In the genomic region with DNA sequence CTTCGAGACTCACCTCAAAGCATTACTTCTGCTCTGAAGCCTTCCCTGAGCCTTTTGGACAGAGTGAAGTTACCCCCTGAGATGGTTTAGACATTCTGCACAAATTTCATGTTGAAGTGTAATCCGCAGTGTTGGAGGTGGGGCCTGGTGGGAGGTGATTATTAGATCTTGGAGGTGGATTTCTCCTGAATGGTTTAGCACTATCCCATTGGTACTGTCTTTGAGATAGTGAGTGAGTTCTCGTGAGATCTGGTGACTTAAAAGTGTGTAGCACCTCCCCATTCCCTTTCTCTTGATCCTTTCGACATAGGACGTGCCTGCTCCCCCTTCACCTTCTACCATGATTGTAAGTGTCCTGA, we compare ENCODE assay signal across 15 cellular contexts. TPM values are rescaled to one million over a fixed set of nuclear protein-coding genes. Genes with fewer than 3 reads are reported as not detected.
DNase-seq lines count a peak whose midpoint lies in the region; ATAC-seq and TF ChIP-seq lines count a peak whose summit lies in the region.
"Had no signal": no experiment of that assay in that cellular context is flagged by ENCODE, and none has a peak within 500 bp of the region (broad histone marks: within the 10 kb centered on the region; RNA-seq: fewer than 3 reads in every experiment).

No MANE protein-coding gene starts in this region.

- H3K36me3 Mint-ChIP-seq in T-helper 2 cell treated with Interferon-gamma antibody and Interleukin-4, amounts not matched to agents 5 μg/mL and 100 μg/mL, for 36 hours (ENCODE audit: low read depth): peaks cover 46% of the 10 kb centered on the region
- peaks cover 44% of the 10 kb centered on the region for H3K36me3 Mint-ChIP-seq in endodermal cell (ENCODE audit: low read depth)
- peaks cover 9% of the 10 kb centered on the region for H3K36me3 Mint-ChIP-seq in progenitor cell of endocrine pancreas (ENCODE audit: insufficient read depth)

- CTCF ChIA-PET in PC-9 (lab: Charles Lee): interaction anchor here (1.0 kb wide), 1 partner anchor 136 kb away, joined by 4 read pairs; no protein-coding TSS in a partner anchor

- POLR2A ChIA-PET in PC-9 (lab: Charles Lee; ENCODE audit: unreplicated experiment): no interaction called here

- H4K20me1 ChIP-seq in PC-9 (ENCODE audit: insufficient read depth): no peaks in the 10 kb centered on the region

- H3K27ac Mint-ChIP-seq in T-helper 2 cell treated with Interferon-gamma antibody and Interleukin-4, amounts not matched to agents 5 μg/mL and 100 μg/mL, for 36 hours: peak overlapping the region; percentile 24
- H3K27ac Mint-ChIP-seq in endodermal cell (peak overlapping the region; percentile 86), progenitor cell of endocrine pancreas (peak overlapping the region; percentile 58)

- ATAC-seq in HG03432 (IDR thresholded peaks at IDR 0.05; ENCODE audit: unreplicated experiment): no peak

- H3K4me3 ChIP-seq in PC-9 (no peak overlapping the region), endodermal cell (ENCODE audit: low read length) (no peak overlapping the region), MG63 (no peak overlapping the region)
- H3K4me3 ChIP-seq: heart right ventricle, left lung, thyroid gland had no signal

- peak overlapping the region; percentile 39 for H3K4me2 ChIP-seq in PC-9

- no peaks in the 10 kb centered on the region for H3K27me3 ChIP-seq in PC-9 (ENCODE audit: insufficient read depth, low read depth)
- H3K27me3 ChIP-seq in endodermal cell (ENCODE audit: control insufficient read depth, insufficient read depth, low read length, poor library complexity, severe bottlenecking): no peaks in the 10 kb centered on the region
- H3K27me3 ChIP-seq in MG63: no peaks in the 10 kb centered on the region
- H3K27me3 ChIP-seq: heart right ventricle, left lung, thyroid gland had no signal

- H3K9me3 Mint-ChIP-seq in T-helper 2 cell treated with Interferon-gamma antibody and Interleukin-4, amounts not matched to agents 5 μg/mL and 100 μg/mL, for 36 hours: no peaks in the 10 kb centered on the region
- H3K9me3 Mint-ChIP-seq in endodermal cell (no peaks in the 10 kb centered on the region), progenitor cell of endocrine pancreas (ENCODE audit: low read depth) (no peaks in the 10 kb centered on the region)
- H3K9me3 Mint-ChIP-seq: neural crest cell had no signal

- H3K9me3 ChIP-seq in PC-9 (ENCODE audit: insufficient read depth, low read depth) (no peaks in the 10 kb centered on the region), endodermal cell (ENCODE audit: control insufficient read depth, low read length) (no peaks in the 10 kb centered on the region), MG63 (no peaks in the 10 kb centered on the region)
- H3K9me3 ChIP-seq: heart right ventricle, left lung, thyroid gland had no signal

- H3K79me2 ChIP-seq in PC-9 (ENCODE audit: low read depth): peaks cover 19% of the 10 kb centered on the region

- no peak for DNase-seq in T-helper 2 cell treated with Interferon-gamma antibody and Interleukin-4, amounts not matched to agents 5 μg/mL and 100 μg/mL, for 36 hours (ENCODE audit: low spot score)
- DNase-seq in T-helper 2 cell: no peak
- DNase-seq in PC-9: no peak
- DNase-seq in endodermal cell: no peak
- DNase-seq in progenitor cell of endocrine pancreas (ENCODE audit: low spot score, unreplicated experiment): no peak
- no peak for DNase-seq in MG63
- no peak for DNase-seq in COLO668 (lab: John Stamatoyannopoulos, UW; ENCODE audit: unreplicated experiment)
- DNase-seq: 8988T, heart right ventricle, left lung, NCI-H187 treated with DMSO at 0.1 percent for 48 hours, NCI-H524 treated with DMSO at 0.1 percent for 48 hours, thyroid gland had no signal

- TF ChIP-seq CTCF in PC-9 (conservative IDR thresholded peaks at IDR 0.05) (no peak), endodermal cell (conservative IDR thresholded peaks at IDR 0.05) (no peak), progenitor cell of endocrine pancreas (IDR thresholded peaks at IDR 0.05; ENCODE audit: unreplicated experiment) (no peak)

- H3K9ac ChIP-seq in endodermal cell (ENCODE audit: extremely low read depth, low read length, poor library complexity, severe bottlenecking): no peak overlapping the region

- WGBS in endodermal cell (ENCODE audit: insufficient coverage in 1 of 2, insufficient read length in 1 of 2), 2 experiments: 81 to 83% methylated on average over 3 to 5 of the region's 5 CpGs

- no peak overlapping the region for H2AFZ ChIP-seq in PC-9

- H3K27ac ChIP-seq in PC-9 (peak overlapping the region; percentile 73), endodermal cell (ENCODE audit: low read depth, low read length) (peak overlapping the region; percentile 8)
- H3K27ac ChIP-seq: heart right ventricle had no signal

- H3K4me1 ChIP-seq in PC-9 (replicated peaks; ENCODE audit: insufficient read depth): peaks cover 23% of the 10 kb centered on the region
- H3K4me1 ChIP-seq in endodermal cell (ENCODE audit: control insufficient read depth, insufficient read depth, low read length): peaks cover 6% of the 10 kb centered on the region
- H3K4me1 ChIP-seq: heart right ventricle had no signal

- intact Hi-C loops in PC-9 (cut with micrococcal nuclease; ENCODE audit: unreplicated experiment): no loop called here

- H3K36me3 ChIP-seq in PC-9 (ENCODE audit: low read depth) (0 out of 2 replicates have a peak, but pooled peaks cover 18% of the 10 kb centered on the region), endodermal cell (ENCODE audit: control insufficient read depth, insufficient read depth, low read length) (peaks cover 20% of the 10 kb centered on the region), MG63 (no peaks in the 10 kb centered on the region)

- peaks cover 19% of the 10 kb centered on the region for H3K4me1 Mint-ChIP-seq in T-helper 2 cell treated with Interferon-gamma antibody and Interleukin-4, amounts not matched to agents 5 μg/mL and 100 μg/mL, for 36 hours (ENCODE audit: low read depth)
- H3K4me1 Mint-ChIP-seq in endodermal cell (peaks cover 15% of the 10 kb centered on the region), progenitor cell of endocrine pancreas (ENCODE audit: low read depth) (peaks cover 13% of the 10 kb centered on the region)

- no TSS peak for BruUV-seq in PC-9 (replicated peaks; lab: Mats Ljungman, UMichigan)

- no peaks in the 10 kb centered on the region for H3K9me2 ChIP-seq in PC-9 (ENCODE audit: insufficient read depth)

- H3F3A ChIP-seq in PC-9 (ENCODE audit: insufficient read depth, low read depth): peaks cover 25% of the 10 kb centered on the region

- no peak overlapping the region for H3K4me3 Mint-ChIP-seq in T-helper 2 cell treated with Interferon-gamma antibody and Interleukin-4, amounts not matched to agents 5 μg/mL and 100 μg/mL, for 36 hours
- H3K4me3 Mint-ChIP-seq in endodermal cell (no peak overlapping the region), progenitor cell of endocrine pancreas (ENCODE audit: low read depth) (no peak overlapping the region)
- H3K4me3 Mint-ChIP-seq: neural crest cell had no signal

- no peaks in the 10 kb centered on the region for H3K27me3 Mint-ChIP-seq in T-helper 2 cell treated with Interferon-gamma antibody and Interleukin-4, amounts not matched to agents 5 μg/mL and 100 μg/mL, for 36 hours (ENCODE audit: low read depth)
- no peaks in the 10 kb centered on the region for H3K27me3 Mint-ChIP-seq in endodermal cell (ENCODE audit: insufficient read depth)
- H3K27me3 Mint-ChIP-seq in progenitor cell of endocrine pancreas: no peaks in the 10 kb centered on the region

RNA-seq across cellular contexts. Expression of a gene that starts 8.8 kb away (rescaled TPM):
- total RNA-seq in PC-9 (2021) (48.7 and 60.6 TPM in 2 replicates), endodermal cell (10 to 100 TPM; 85.7 to 89.5 TPM), progenitor cell of endocrine pancreas (69.8 and 70.8 TPM in 2 replicates)
- polyA plus RNA-seq in endodermal cell (2013, experiment 1 of 2): 47.9 TPM
- polyA plus RNA-seq in endodermal cell (2013, experiment 2 of 2): 33.7 TPM
- total RNA-seq in MG63 (2014; rRNA removed; shearing (Covaris generic); ENCODE audit: low replicate concordance): 0.27 and 7.8 TPM in 2 replicates

RNA-seq across cellular contexts. Expression of a gene that starts 46.2 kb away (rescaled TPM):
- 138 and 149 TPM in 2 replicates for total RNA-seq in PC-9 (2021)
- 10 to 100 TPM; 81.9 to 90.0 TPM for total RNA-seq in endodermal cell
- 258 TPM for polyA plus RNA-seq in endodermal cell (2013, experiment 1 of 2)
- 232 TPM for polyA plus RNA-seq in endodermal cell (2013, experiment 2 of 2)
- total RNA-seq in progenitor cell of endocrine pancreas: 67.4 and 81.6 TPM in 2 replicates
- total RNA-seq in MG63 (2014; rRNA removed; shearing (Covaris generic); ENCODE audit: low replicate concordance): 55.7 and 57.0 TPM in 2 replicates

Comparison
In these comparisons a context has a peak if more than half of its experiments do, and no peak if none do; other contexts are left out.
1. H3K27ac Mint-ChIP-seq: peak in every context shown above with its lines; median percentile 86 in endodermal cell; 58 in progenitor cell of endocrine pancreas; 24 in T-helper 2 cell treated with Interferon-gamma antibody and Interleukin-4, amounts not matched to agents 5 μg/mL and 100 μg/mL, for 36 hours.